In the genomic region with DNA sequence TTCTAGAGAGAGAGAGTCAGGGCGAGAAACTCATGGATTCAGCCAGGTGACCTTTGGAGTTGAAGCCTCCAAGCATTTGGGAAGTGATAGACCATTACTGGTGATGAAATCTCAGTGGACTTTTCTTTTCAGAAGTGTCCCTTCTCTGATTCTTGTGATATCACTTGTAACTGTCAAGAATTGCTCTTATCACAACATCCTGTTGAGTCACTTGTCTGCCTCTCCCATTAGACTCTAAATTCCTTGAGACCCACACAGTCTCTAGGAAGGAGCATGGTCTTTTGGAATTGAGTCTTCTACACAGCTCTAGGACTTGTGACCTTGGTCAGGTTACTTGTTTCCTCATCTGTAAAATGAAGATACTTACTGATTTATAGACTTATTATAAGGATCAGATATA, we compare ENCODE assay signal across 24 cellular contexts.
"Had no signal": no experiment of that assay in that cellular context is flagged by ENCODE, and none has a peak within 500 bp of the region (broad histone marks: within the 10 kb centered on the region; RNA-seq: fewer than 3 reads in every experiment).

No MANE protein-coding gene starts in this region.

- H3K4me3 ChIP-seq: heart right ventricle, lower lobe of right lung, ovary, prostate gland, right atrium auricular region, spleen, upper lobe of left lung had no signal

- H3K27ac ChIP-seq: heart right ventricle, lower lobe of right lung, ovary, prostate gland, right atrium auricular region, spleen, upper lobe of left lung had no signal

- H3K36me3 ChIP-seq: heart right ventricle, lower lobe of right lung, ovary, prostate gland, right atrium auricular region, spleen, upper lobe of left lung had no signal

- H3K4me1 ChIP-seq: heart right ventricle, lower lobe of right lung, prostate gland, right atrium auricular region, spleen, upper lobe of left lung had no signal

- H3K9me3 ChIP-seq: lower lobe of right lung, ovary, prostate gland, spleen, upper lobe of left lung had no signal

- DNase-seq: activated CD4-positive, alpha-beta memory T cell treated with anti-CD3 and anti-CD28 coated beads, Interleukin-2, amount 10 ng/mL, durations not matched to agents 7 days and 5 days; activated CD4-positive, alpha-beta T cell treated with anti-CD3 and anti-CD28 coated beads for 4 hours; activated CD4-positive, CD25-positive, alpha-beta regulatory T cell; activated effector memory CD4-positive, alpha-beta T cell treated with anti-CD3 and anti-CD28 coated beads, Interleukin-2, amount 50 U/mL, for 16 hours; activated naive CD4-positive, alpha-beta T cell treated with anti-CD3 and anti-CD28 coated beads, Interleukin-2, amount 10 ng/mL, durations not matched to agents 7 days and 5 days; activated T-cell treated with anti-CD3 and anti-CD28 coated beads, Interleukin-2, amount 50 U/mL, for 72 hours; amygdala; caudate nucleus; effector CD8-positive, alpha-beta T cell; erythroblast; foreskin fibroblast; heart right ventricle; kidney; lower lobe of right lung; naive thymus-derived CD8-positive, alpha-beta T cell; ovary; spleen; stimulated activated CD4-positive, alpha-beta T cell treated with anti-CD3 and anti-CD28 coated beads, Interleukin-4, amount 100 ng/mL, for 1 hour; stimulated activated naive CD4-positive, alpha-beta T cell treated with Interleukin-2 at 50 U/mL for 16 hours; T-helper 17 cell; upper lobe of left lung had no signal

- H3K27me3 ChIP-seq: heart right ventricle, ovary, right atrium auricular region, upper lobe of left lung had no signal

- ATAC-seq: activated T-cell treated with anti-CD3 and anti-CD28 coated beads, Interleukin-2, amount 50 U/mL, for 72 hours; heart right ventricle; left lobe of liver; lower lobe of right lung; naive thymus-derived CD8-positive, alpha-beta T cell; T-helper 17 cell had no signal
